8 cellular contexts compared by ENCODE assay signal in genomic region chr4:82721819-82722423, GRCh38.
DNase-seq lines count a peak whose midpoint lies in the region; ATAC-seq and TF ChIP-seq lines count a peak whose summit lies in the region.

No MANE protein-coding gene starts in this region.

- H3K27ac ChIP-seq in breast epithelium: no peak overlapping the region
- no peak overlapping the region for H3K27ac ChIP-seq in RWPE1
- H3K27ac ChIP-seq in parathyroid adenoma: no peak overlapping the region
- no peak overlapping the region for H3K27ac ChIP-seq in vagina

- H3K36me3 ChIP-seq in breast epithelium: no peaks in the 10 kb centered on the region
- H3K36me3 ChIP-seq in parathyroid adenoma (ENCODE audit: control insufficient read depth, insufficient read depth, low read length): no peaks in the 10 kb centered on the region
- no peaks in the 10 kb centered on the region for H3K36me3 ChIP-seq in vagina

- no peak overlapping the region for H2AFZ ChIP-seq in parathyroid adenoma

- TF ChIP-seq POLR2A in breast epithelium (IDR thresholded peaks at IDR 0.05): no peak
- no peak for TF ChIP-seq POLR2A in vagina (IDR thresholded peaks at IDR 0.05)

- POLR2A ChIA-PET in MCF 10A (lab: Yijun Ruan, JAX) (interaction anchor here (0.7 to 1.2 kb wide), 3 partner anchors 26 to 63 kb away, joined by 3 read pairs; no protein-coding TSS in a partner anchor), RWPE1 (lab: Yijun Ruan, JAX; ENCODE audit: low non-redundant PET) (no interaction called here)

- no TSS peak for BruUV-seq in MCF 10A (replicated peaks; lab: Mats Ljungman, UMichigan)

- DNase-seq in MCF 10A (ENCODE audit: unreplicated experiment): peak; percentile 45
- no peak for DNase-seq in breast epithelium (ENCODE audit: low spot score in 2 of 2)
- peak; percentile 21 for DNase-seq in RWPE1 (ENCODE audit: low spot score)
- DNase-seq in effector memory CD8-positive, alpha-beta T cell: peak in 1 of 3 experiments; percentile 2
- DNase-seq in ureter (ENCODE audit: low spot score): no peak
- DNase-seq in vagina (ENCODE audit: extremely low spot score in 2 of 2): no peak

- no peak overlapping the region for H3K4me2 ChIP-seq in parathyroid adenoma (ENCODE audit: low read length)

- H3K27me3 ChIP-seq in breast epithelium: no peaks in the 10 kb centered on the region
- H3K27me3 ChIP-seq in parathyroid adenoma (ENCODE audit: control insufficient read depth, insufficient read depth, low read length): no peaks in the 10 kb centered on the region
- no peaks in the 10 kb centered on the region for H3K27me3 ChIP-seq in vagina

- no peaks in the 10 kb centered on the region for H3K27me3 Mint-ChIP-seq in MCF 10A (ENCODE audit: insufficient read depth, unreplicated experiment)
- no peaks in the 10 kb centered on the region for H3K27me3 Mint-ChIP-seq in effector memory CD8-positive, alpha-beta T cell

- intact Hi-C loops in MCF 10A (cut with micrococcal nuclease) (loop anchor here (1.0 to 5.0 kb wide), 2 partner anchors 80 to 260 kb away; no protein-coding TSS in a partner anchor), breast epithelium (cut with DNase I; ENCODE audit: low total_unique reads) (no loop called here), vagina (cut with DNase I) (no loop called here)

- peak; percentile 50 for ATAC-seq in HG02981 (IDR thresholded peaks at IDR 0.05; ENCODE audit: unreplicated experiment)
- ATAC-seq in effector memory CD8-positive, alpha-beta T cell (replicated peaks): peak; percentile 56

- no peak overlapping the region for H3K27ac Mint-ChIP-seq in MCF 10A (ENCODE audit: low read depth, unreplicated experiment)
- H3K27ac Mint-ChIP-seq in effector memory CD8-positive, alpha-beta T cell: no peak overlapping the region

- no peak overlapping the region for H3K9ac ChIP-seq in parathyroid adenoma

- H3K4me1 ChIP-seq in breast epithelium (no peaks in the 10 kb centered on the region), parathyroid adenoma (no peaks in the 10 kb centered on the region), vagina (peaks cover 8% of the 10 kb centered on the region)

- H3K9me3 ChIP-seq in breast epithelium (no peaks in the 10 kb centered on the region), parathyroid adenoma (ENCODE audit: control insufficient read depth, low read length) (no peaks in the 10 kb centered on the region), vagina (no peaks in the 10 kb centered on the region)

- H3K4me1 Mint-ChIP-seq in MCF 10A (ENCODE audit: insufficient read depth, unreplicated experiment): no peaks in the 10 kb centered on the region
- peaks cover 0 to 9% of the 10 kb centered on the region in 2 donors for H3K4me1 Mint-ChIP-seq in effector memory CD8-positive, alpha-beta T cell (ENCODE audit: low read depth in 2 of 2)

- no peak overlapping the region for H3K4me3 ChIP-seq in breast epithelium
- H3K4me3 ChIP-seq in parathyroid adenoma (ENCODE audit: low read depth, low read length): no peak overlapping the region
- H3K4me3 ChIP-seq in vagina: no peak overlapping the region

- no peaks in the 10 kb centered on the region for H3K36me3 Mint-ChIP-seq in MCF 10A (ENCODE audit: insufficient read depth, unreplicated experiment)
- no peaks in the 10 kb centered on the region for H3K36me3 Mint-ChIP-seq in effector memory CD8-positive, alpha-beta T cell (ENCODE audit: insufficient read depth)

- TF ChIP-seq CTCF in MCF 10A (IDR thresholded peaks at IDR 0.05; ENCODE audit: unreplicated experiment) (peak; percentile 21), breast epithelium (IDR thresholded peaks at IDR 0.05) (peak in 1 of 3 donors; percentile 31), RWPE1 (conservative IDR thresholded peaks at IDR 0.05; ENCODE audit: low read depth) (peak; percentile 62), parathyroid adenoma (IDR thresholded peaks at IDR 0.05) (peak; percentile 48), vagina (IDR thresholded peaks at IDR 0.05) (no peak)

- H3K9me3 Mint-ChIP-seq in MCF 10A (ENCODE audit: unreplicated experiment): no peaks in the 10 kb centered on the region
- no peaks in the 10 kb centered on the region for H3K9me3 Mint-ChIP-seq in effector memory CD8-positive, alpha-beta T cell

- H3K79me2 ChIP-seq in parathyroid adenoma: no peaks in the 10 kb centered on the region

- H3K4me3 Mint-ChIP-seq in MCF 10A (ENCODE audit: unreplicated experiment): no peak overlapping the region
- no peak overlapping the region for H3K4me3 Mint-ChIP-seq in effector memory CD8-positive, alpha-beta T cell

- CTCF ChIA-PET in MCF 10A (lab: Yijun Ruan, JAX): interaction anchor here (0.7 to 4.3 kb wide), 22 partner anchors 9 to 256 kb away, joined by 3 to 51 read pairs (median 6); partner anchors contain the start of gene SCD5
- CTCF ChIA-PET in RWPE1 (lab: Yijun Ruan, JAX): interaction anchor here (0.5 to 2.4 kb wide), 19 partner anchors 11 to 1769 kb away, joined by 3 to 33 read pairs (median 4); partner anchors contain the start of gene SCD5

Comparison
In these comparisons a context has a peak if more than half of its experiments do, and no peak if none do; other contexts are left out.
1. DNase-seq: peak in MCF 10A (single experiment) and RWPE1 (single experiment); none in breast epithelium (0 of 2), ureter (single experiment) and vagina (0 of 2).
2. CTCF ChIP-seq: peak in MCF 10A (single experiment), RWPE1 (single experiment) and parathyroid adenoma (single experiment); none in vagina (0 of 3).